Comparison of ENCODE assay signal across 9 cellular contexts in genomic region chr3:11140054-11140712, GRCh38. TPM values are rescaled to one million over a fixed set of nuclear protein-coding genes. Genes with fewer than 3 reads are reported as not detected.
A peak's percentile ranks its signal among the peaks of the same experiment; 100 is the strongest.
DNase-seq lines count a peak whose midpoint lies in the region; ATAC-seq and TF ChIP-seq lines count a peak whose summit lies in the region.
"Had no signal": no experiment of that assay in that cellular context is flagged by ENCODE, and none has a peak within 500 bp of the region (broad histone marks: within the 10 kb centered on the region; RNA-seq: fewer than 3 reads in every experiment).

No MANE protein-coding gene starts in this region.

- H3K4me1 ChIP-seq in OCI-LY1 (ENCODE audit: insufficient read depth, low read length, severe bottlenecking) (peaks cover 10% of the 10 kb centered on the region), upper lobe of left lung (peaks cover 4 to 18% (median 12%) of the 10 kb centered on the region in 4 donors), psoas muscle (no peaks in the 10 kb centered on the region)
- H3K4me1 ChIP-seq: adrenal gland had no signal

- POLR2A ChIA-PET in CD4-positive, alpha-beta T cell (lab: Charles Lee): no interaction called here

- no peak overlapping the region for H3K27ac ChIP-seq in OCI-LY1 (ENCODE audit: low read depth, low read length, poor library complexity, severe bottlenecking)
- H3K27ac ChIP-seq in upper lobe of left lung: peak overlapping the region in 2 of 4 donors; percentile 31 to 73
- H3K27ac ChIP-seq in psoas muscle: no peak overlapping the region
- H3K27ac ChIP-seq in CD4-positive, alpha-beta T cell (ENCODE audit: low read depth, low read length): no peak overlapping the region
- H3K27ac ChIP-seq: adrenal gland had no signal

- H3K36me3 ChIP-seq in OCI-LY1 (ENCODE audit: insufficient read depth, low read length) (no peaks in the 10 kb centered on the region), upper lobe of left lung (no peaks in the 10 kb centered on the region), psoas muscle (ENCODE audit: insufficient read depth in 1 of 2, low read depth in 1 of 2) (no peaks in the 10 kb centered on the region)
- H3K36me3 ChIP-seq: adrenal gland had no signal

- no peak overlapping the region for H3K9ac ChIP-seq in OCI-LY1 (ENCODE audit: low read length)

- H3K9me3 ChIP-seq in OCI-LY1 (ENCODE audit: low read length) (no peaks in the 10 kb centered on the region), upper lobe of left lung (no peaks in the 10 kb centered on the region), psoas muscle (no peaks in the 10 kb centered on the region)
- H3K9me3 ChIP-seq in CD4-positive, alpha-beta T cell (ENCODE audit: control insufficient read depth, low read length): no peaks in the 10 kb centered on the region
- H3K9me3 ChIP-seq: adrenal gland had no signal

- H3F3A ChIP-seq in OCI-LY1 (ENCODE audit: insufficient read depth, low read length): no peaks in the 10 kb centered on the region

- H3K27me3 Mint-ChIP-seq in CD4-positive, alpha-beta T cell: peaks cover 18% of the 10 kb centered on the region

- no peak for TF ChIP-seq EP300 in upper lobe of left lung (IDR thresholded peaks at IDR 0.05)

- H3K4me1 Mint-ChIP-seq in CD4-positive, alpha-beta T cell (ENCODE audit: low read depth): no peaks in the 10 kb centered on the region

- no peak overlapping the region for H3K27ac Mint-ChIP-seq in CD4-positive, alpha-beta T cell

- intact Hi-C loops in psoas muscle (cut with DNase I): no loop called here
- intact Hi-C loops in CD4-positive, alpha-beta T cell (cut with DNase I, micrococcal nuclease): no loop called here

- no peaks in the 10 kb centered on the region for H3K36me3 Mint-ChIP-seq in CD4-positive, alpha-beta T cell (ENCODE audit: low read depth)

- CTCF ChIA-PET in CD4-positive, alpha-beta T cell (lab: Charles Lee): no interaction called here

- H3K4me3 ChIP-seq in OCI-LY1 (ENCODE audit: low read depth, low read length, poor library complexity, severe bottlenecking): no peak overlapping the region
- no peak overlapping the region for H3K4me3 ChIP-seq in fibroblast of mammary gland (ENCODE audit: control insufficient read depth, low read depth, low read length)
- H3K4me3 ChIP-seq in upper lobe of left lung: peak overlapping the region in 2 of 4 donors; percentile 17 to 20
- H3K4me3 ChIP-seq in psoas muscle: no peak overlapping the region
- H3K4me3 ChIP-seq: adrenal gland had no signal

- TF ChIP-seq CTCF in OCI-LY1 (IDR thresholded peaks at IDR 0.05; ENCODE audit: low read length) (no peak), fibroblast of mammary gland (conservative IDR thresholded peaks at IDR 0.05; ENCODE audit: control insufficient read depth, insufficient read depth, low read depth, low read length) (no peak), upper lobe of left lung (IDR thresholded peaks at IDR 0.05) (no peak), psoas muscle (IDR thresholded peaks at IDR 0.05) (no peak)
- no peak for TF ChIP-seq CTCF in CD4-positive, alpha-beta T cell (IDR thresholded peaks at IDR 0.05)

- DNase-seq in AML-193 (lab: John Stamatoyannopoulos, UW) (peak; percentile 90 to 95), fibroblast of mammary gland (ENCODE audit: low read depth) (peak; percentile 76), upper lobe of left lung (peak in 1 of 2 donors; percentile 48), psoas muscle (no peak)
- DNase-seq in CD4-positive, alpha-beta T cell: no peak

- no peak for TF ChIP-seq POLR2A in upper lobe of left lung (IDR thresholded peaks at IDR 0.05)

- no peaks in the 10 kb centered on the region for H4K20me1 ChIP-seq in OCI-LY1 (ENCODE audit: insufficient read depth, low read length)

- peak overlapping the region; percentile 12; the same call in 1 of the 2 replicates for H3K4me2 ChIP-seq in OCI-LY1 (ENCODE audit: low read length)

- H3K27me3 ChIP-seq in OCI-LY1 (ENCODE audit: insufficient read depth, low read length) (no peaks in the 10 kb centered on the region), upper lobe of left lung (no peaks in the 10 kb centered on the region), psoas muscle (ENCODE audit: insufficient read depth in 3 of 3, low read length in 2 of 3) (peaks cover 0 to 24% (median 3%) of the 10 kb centered on the region in 3 donors)
- no peaks in the 10 kb centered on the region for H3K27me3 ChIP-seq in CD4-positive, alpha-beta T cell (ENCODE audit: control insufficient read depth, insufficient read depth, low read length)
- H3K27me3 ChIP-seq: adrenal gland had no signal

- ATAC-seq in GM18870 (IDR thresholded peaks at IDR 0.05; ENCODE audit: unreplicated experiment) (peak; percentile 94), HG03045 (IDR thresholded peaks at IDR 0.05; ENCODE audit: unreplicated experiment) (peak; percentile 71), upper lobe of left lung (ENCODE audit: low FRiP score in 2 of 2) (peak; percentile 57 to 68), psoas muscle (no peak)
- ATAC-seq in CD4-positive, alpha-beta T cell (ENCODE audit: poor library complexity): no peak

- H2AFZ ChIP-seq in OCI-LY1 (ENCODE audit: low read length): no peak overlapping the region

- no peaks in the 10 kb centered on the region for H3K9me2 ChIP-seq in OCI-LY1 (ENCODE audit: low read depth, low read length)

- no peak overlapping the region for H3K4me3 Mint-ChIP-seq in CD4-positive, alpha-beta T cell

- peaks cover 2% of the 10 kb centered on the region for H3K9me3 Mint-ChIP-seq in CD4-positive, alpha-beta T cell

- whole genome bisulfite sequencing in upper lobe of left lung, 2 donors: 19 to 28% methylated on average over 13 of the region's 13 CpGs
- WGBS in psoas muscle, 3 donors: 12 to 17% (median 12%) methylated on average over 13 of the region's 13 CpGs

- no peaks in the 10 kb centered on the region for H3K79me2 ChIP-seq in OCI-LY1 (ENCODE audit: insufficient read depth, low read length)

RNA-seq across cellular contexts. Expression of gene HRH1, which starts 14.1 kb away (rescaled TPM):
- total RNA-seq in upper lobe of left lung (10 to 100 TPM in 1 of 6 donors, 1 to 10 TPM in 5; 2.9 to 13.4 (median 3.7) TPM), psoas muscle (1 to 10 TPM in 3 of 4 donors, under 1 TPM in 1; 0.53 to 1.5 (median 1.3) TPM)
- 1 to 10 TPM in 1 of 3 donors, under 1 TPM in 2; 0.29 to 1.2 (median 0.42) TPM for polyA plus RNA-seq in psoas muscle
- total RNA-seq in CD4-positive, alpha-beta T cell: not detected

Comparison
In these comparisons a context has a peak if more than half of its experiments do, and no peak if none do; other contexts are left out.
1. DNase-seq: peak in AML-193 (2 of 2) and fibroblast of mammary gland (single experiment); none in psoas muscle (0 of 2) and CD4-positive, alpha-beta T cell (0 of 10).
2. ATAC-seq: peak in GM18870 (single experiment), HG03045 (single experiment) and upper lobe of left lung (2 of 2); none in psoas muscle (0 of 4) and CD4-positive, alpha-beta T cell (single experiment).